Comparison of ENCODE assay signal across 1 cellular context in the genomic region with DNA sequence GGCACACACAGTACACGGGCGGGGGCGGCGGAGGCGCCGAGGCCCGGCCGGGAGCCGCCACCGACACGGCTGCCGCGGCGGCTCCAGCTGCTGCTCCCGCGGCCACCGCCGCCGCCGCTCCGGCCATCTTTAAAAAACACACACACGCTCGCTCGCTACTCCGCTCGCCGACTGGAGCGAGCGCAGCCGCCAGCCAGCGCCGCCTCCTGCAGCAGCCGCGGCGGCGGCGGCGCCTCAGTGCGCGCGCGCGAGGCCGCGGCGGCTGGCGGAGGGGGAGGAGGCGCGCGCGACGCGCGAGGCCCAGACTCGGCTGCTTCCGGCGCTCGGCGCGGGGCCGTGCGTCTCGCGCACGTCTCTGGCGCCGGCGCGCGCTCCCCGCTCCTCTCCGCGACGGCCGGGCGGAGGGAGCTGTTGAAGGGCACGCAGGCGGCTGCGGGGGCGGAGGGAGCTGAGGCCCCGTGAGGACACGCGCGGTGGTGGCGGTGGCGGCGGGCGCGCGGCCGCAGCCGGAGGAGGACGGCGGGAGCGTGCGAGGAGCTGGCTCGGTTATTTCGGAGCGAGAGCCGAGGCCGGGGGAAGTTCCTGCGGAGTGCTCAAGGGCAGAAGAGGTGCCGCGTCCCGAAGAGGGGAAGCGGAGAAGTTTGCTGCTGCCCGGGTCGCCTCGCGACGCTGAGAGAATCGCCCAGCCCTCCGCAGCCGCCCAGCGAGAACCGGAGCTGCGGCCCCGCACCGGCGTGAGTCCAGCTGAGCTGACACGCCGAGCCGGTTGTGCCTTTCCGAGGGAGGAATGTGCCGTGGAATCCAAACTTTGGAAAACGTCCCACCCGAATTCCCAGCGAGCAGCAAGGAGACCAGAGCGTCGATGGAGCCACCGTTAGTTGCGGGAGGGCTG.
TF ChIP-seq lines count a peak whose summit lies in the region.

A gene with protein sequence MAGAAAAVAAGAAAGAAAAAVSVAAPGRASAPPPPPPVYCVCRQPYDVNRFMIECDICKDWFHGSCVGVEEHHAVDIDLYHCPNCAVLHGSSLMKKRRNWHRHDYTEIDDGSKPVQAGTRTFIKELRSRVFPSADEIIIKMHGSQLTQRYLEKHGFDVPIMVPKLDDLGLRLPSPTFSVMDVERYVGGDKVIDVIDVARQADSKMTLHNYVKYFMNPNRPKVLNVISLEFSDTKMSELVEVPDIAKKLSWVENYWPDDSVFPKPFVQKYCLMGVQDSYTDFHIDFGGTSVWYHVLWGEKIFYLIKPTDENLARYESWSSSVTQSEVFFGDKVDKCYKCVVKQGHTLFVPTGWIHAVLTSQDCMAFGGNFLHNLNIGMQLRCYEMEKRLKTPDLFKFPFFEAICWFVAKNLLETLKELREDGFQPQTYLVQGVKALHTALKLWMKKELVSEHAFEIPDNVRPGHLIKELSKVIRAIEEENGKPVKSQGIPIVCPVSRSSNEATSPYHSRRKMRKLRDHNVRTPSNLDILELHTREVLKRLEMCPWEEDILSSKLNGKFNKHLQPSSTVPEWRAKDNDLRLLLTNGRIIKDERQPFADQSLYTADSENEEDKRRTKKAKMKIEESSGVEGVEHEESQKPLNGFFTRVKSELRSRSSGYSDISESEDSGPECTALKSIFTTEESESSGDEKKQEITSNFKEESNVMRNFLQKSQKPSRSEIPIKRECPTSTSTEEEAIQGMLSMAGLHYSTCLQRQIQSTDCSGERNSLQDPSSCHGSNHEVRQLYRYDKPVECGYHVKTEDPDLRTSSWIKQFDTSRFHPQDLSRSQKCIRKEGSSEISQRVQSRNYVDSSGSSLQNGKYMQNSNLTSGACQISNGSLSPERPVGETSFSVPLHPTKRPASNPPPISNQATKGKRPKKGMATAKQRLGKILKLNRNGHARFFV (minus strand): TSS at position 173 of the 892 bp plus-strand sequence. CDS start 46 bp downstream, at position 127.

TF ChIP-seq in GM12878, 131 proteins besides CTCF, POLR2A, EP300 and RAD21 (continued from another document):
- TF ChIP-seq ZNF687 (IDR thresholded peaks at IDR 0.05) (peak; percentile 56; the same call in 1 of the 2 replicates), EGR1 (IDR thresholded peaks at IDR 0.05; ENCODE audit: borderline replicate concordance in 1 of 2, low read depth in 2 of 2, low read length in 2 of 2) (peak; percentile 62 to 97), LARP7 (IDR thresholded peaks at IDR 0.05) (0 out of 2 replicates have a peak, but pooled peaks have one; percentile 53), SP1 (IDR thresholded peaks at IDR 0.05; ENCODE audit: low read depth, low read length) (peak; percentile 5), EED (IDR thresholded peaks at IDR 0.05; ENCODE audit: low read depth) (0 out of 2 replicates have a peak, but pooled peaks have one; percentile 21), IKZF2 (IDR thresholded peaks at IDR 0.05) (peak in 1 of 2 experiments; percentile 22; a peak in 1 of 4 replicates), GATAD2B (conservative IDR thresholded peaks at IDR 0.05; ENCODE audit: low read depth) (peak; percentile 65; the same call in 1 of the 2 replicates), BHLHE40 (IDR thresholded peaks at IDR 0.05; ENCODE audit: borderline replicate concordance in 1 of 2, low read depth in 2 of 2, low read length in 1 of 2) (peak; percentile 68 to 89; a peak in 3 of 4 replicates), TBL1XR1 (IDR thresholded peaks at IDR 0.05; ENCODE audit: low read depth, low read length) (peak; percentile 40; the same call in 1 of the 2 replicates), BACH1 (IDR thresholded peaks at IDR 0.05; ENCODE audit: borderline replicate concordance) (peak; percentile 86), MEF2A (IDR thresholded peaks at IDR 0.05; ENCODE audit: insufficient read depth, low read depth, low read length) (0 out of 2 replicates have a peak, but pooled peaks have one; percentile 14), YBX1 (IDR thresholded peaks at IDR 0.05) (no peak), NR2F1 (conservative IDR thresholded peaks at IDR 0.05) (peak; percentile 38; the same call in 1 of the 2 replicates), SRF (IDR thresholded peaks at IDR 0.05; ENCODE audit: low read depth in 2 of 2, low read length in 2 of 2) (peak in 1 of 2 experiments; percentile 78; a peak in 1 of 4 replicates), RCOR1 (conservative IDR thresholded peaks at IDR 0.05; ENCODE audit: low read depth, low read length) (0 out of 2 replicates have a peak, but pooled peaks have one; percentile 59), CEBPB (IDR thresholded peaks at IDR 0.05; ENCODE audit: borderline replicate concordance in 1 of 2, low read depth in 2 of 2, low read length in 2 of 2) (no peak), CHD2 (IDR thresholded peaks at IDR 0.05; ENCODE audit: borderline replicate concordance, low read depth, low read length) (0 out of 2 replicates have a peak, but pooled peaks have one; percentile 37), MAX (IDR thresholded peaks at IDR 0.05; ENCODE audit: low read depth, low read length) (peak; percentile 53), CHD1 (IDR thresholded peaks at IDR 0.05; ENCODE audit: low read depth, low read length) (no peak), TCF12 (IDR thresholded peaks at IDR 0.05; ENCODE audit: low read depth, low read length) (peak; percentile 50; the same call in 1 of the 2 replicates), IKZF1 (conservative IDR thresholded peaks at IDR 0.05) (peak; percentile 84), YY1 (IDR thresholded peaks at IDR 0.05; ENCODE audit: low read depth, low read length) (peak; percentile 87), DPF2 (IDR thresholded peaks at IDR 0.05) (peak; percentile 38), BMI1 (IDR thresholded peaks at IDR 0.05; ENCODE audit: borderline replicate concordance) (no peak)
- TF ChIP-seq, protein P1, sequence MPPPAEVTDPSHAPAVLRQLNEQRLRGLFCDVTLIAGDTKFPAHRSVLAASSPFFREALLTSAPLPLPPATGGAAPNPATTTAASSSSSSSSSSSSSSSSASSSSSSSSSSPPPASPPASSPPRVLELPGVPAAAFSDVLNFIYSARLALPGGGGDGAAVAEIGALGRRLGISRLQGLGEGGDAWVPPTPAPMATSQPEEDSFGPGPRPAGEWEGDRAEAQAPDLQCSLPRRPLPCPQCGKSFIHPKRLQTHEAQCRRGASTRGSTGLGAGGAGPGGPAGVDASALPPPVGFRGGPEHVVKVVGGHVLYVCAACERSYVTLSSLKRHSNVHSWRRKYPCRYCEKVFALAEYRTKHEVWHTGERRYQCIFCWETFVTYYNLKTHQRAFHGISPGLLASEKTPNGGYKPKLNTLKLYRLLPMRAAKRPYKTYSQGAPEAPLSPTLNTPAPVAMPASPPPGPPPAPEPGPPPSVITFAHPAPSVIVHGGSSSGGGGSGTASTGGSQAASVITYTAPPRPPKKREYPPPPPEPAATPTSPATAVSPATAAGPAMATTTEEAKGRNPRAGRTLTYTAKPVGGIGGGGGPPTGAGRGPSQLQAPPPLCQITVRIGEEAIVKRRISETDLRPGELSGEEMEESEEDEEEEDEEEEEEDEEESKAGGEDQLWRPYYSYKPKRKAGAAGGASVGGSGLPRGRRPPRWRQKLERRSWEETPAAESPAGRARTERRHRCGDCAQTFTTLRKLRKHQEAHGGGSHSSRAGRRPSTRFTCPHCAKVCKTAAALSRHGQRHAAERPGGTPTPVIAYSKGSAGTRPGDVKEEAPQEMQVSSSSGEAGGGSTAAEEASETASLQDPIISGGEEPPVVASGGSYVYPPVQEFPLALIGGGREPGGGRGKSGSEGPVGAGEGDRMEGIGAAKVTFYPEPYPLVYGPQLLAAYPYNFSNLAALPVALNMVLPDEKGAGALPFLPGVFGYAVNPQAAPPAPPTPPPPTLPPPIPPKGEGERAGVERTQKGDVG (CRISPR knock-in tag; IDR thresholded peaks at IDR 0.05): no peak
TF ChIP-seq in GM12878: peak in this region for 23.
